9 cellular contexts compared by ENCODE assay signal in genomic region chr10:88389456-88389855, GRCh38.
DNase-seq lines count a peak whose midpoint lies in the region; ATAC-seq and TF ChIP-seq lines count a peak whose summit lies in the region.
"Had no signal": no experiment of that assay in that cellular context is flagged by ENCODE, and none has a peak within 500 bp of the region (broad histone marks: within the 10 kb centered on the region; RNA-seq: fewer than 3 reads in every experiment).

No MANE protein-coding gene starts in this region.

- H3K27me3 Mint-ChIP-seq in activated naive CD4-positive, alpha-beta T cell treated with anti-CD3 and anti-CD28 coated beads, Interleukin-2, amount 10 ng/mL, durations not matched to agents 7 days and 5 days = no peaks in the 10 kb centered on the region
- H3K27me3 Mint-ChIP-seq in MCF 10A (ENCODE audit: insufficient read depth, unreplicated experiment) = no peaks in the 10 kb centered on the region
- no peaks in the 10 kb centered on the region for H3K27me3 Mint-ChIP-seq in activated T-cell treated with anti-CD3 and anti-CD28 coated beads, Interleukin-2, amount 50 U/mL, for 24 hours
- H3K27me3 Mint-ChIP-seq: dendritic cell treated with granulocyte-macrophage colony-stimulating factor and Interleukin-4, amounts not matched to agents 40 ng/mL and 50 ng/mL, for 4 days had no signal

- H3K4me3 Mint-ChIP-seq in activated naive CD4-positive, alpha-beta T cell treated with anti-CD3 and anti-CD28 coated beads, Interleukin-2, amount 10 ng/mL, durations not matched to agents 7 days and 5 days = no peak overlapping the region
- no peak overlapping the region for H3K4me3 Mint-ChIP-seq in MCF 10A (ENCODE audit: unreplicated experiment)
- H3K4me3 Mint-ChIP-seq in activated T-cell treated with anti-CD3 and anti-CD28 coated beads, Interleukin-2, amount 50 U/mL, for 24 hours = no peak overlapping the region
- H3K4me3 Mint-ChIP-seq: dendritic cell treated with granulocyte-macrophage colony-stimulating factor and Interleukin-4, amounts not matched to agents 40 ng/mL and 50 ng/mL, for 4 days had no signal

- CTCF ChIA-PET in activated naive CD4-positive, alpha-beta T cell treated with anti-CD3 and anti-CD28 coated beads, Interleukin-2, amount 10 ng/mL, durations not matched to agents 7 days and 5 days (lab: Charles Lee) = interaction anchor here (0.6 to 5.6 kb wide), 23 partner anchors 13 to 571 kb away, joined by 3 to 52 read pairs (median 4); partner anchors contain the start of genes ATAD1, KLLN and PTEN
- CTCF ChIA-PET in MCF 10A (lab: Yijun Ruan, JAX) = interaction anchor here (0.5 to 7.8 kb wide), 30 partner anchors 12 to 788 kb away, joined by 3 to 56 read pairs (median 4); partner anchors contain the start of genes ATAD1, KLLN and PTEN

- BruUV-seq in MCF 10A (replicated peaks; lab: Mats Ljungman, UMichigan) = no TSS peak

- TF ChIP-seq RAD21 in liver (IDR thresholded peaks at IDR 0.05) = peak; percentile 86 to 91

- H3K9me3 Mint-ChIP-seq in activated naive CD4-positive, alpha-beta T cell treated with anti-CD3 and anti-CD28 coated beads, Interleukin-2, amount 10 ng/mL, durations not matched to agents 7 days and 5 days = peaks cover 12% of the 10 kb centered on the region
- no peaks in the 10 kb centered on the region for H3K9me3 Mint-ChIP-seq in activated naive CD4-positive, alpha-beta T cell treated with anti-CD3 and anti-CD28 coated beads, Interleukin-2, amount 50 U/mL, for 72 hours
- H3K9me3 Mint-ChIP-seq in MCF 10A (ENCODE audit: unreplicated experiment) = no peaks in the 10 kb centered on the region
- peaks cover 2% of the 10 kb centered on the region for H3K9me3 Mint-ChIP-seq in activated T-cell treated with anti-CD3 and anti-CD28 coated beads, Interleukin-2, amount 50 U/mL, for 24 hours
- H3K9me3 Mint-ChIP-seq: dendritic cell treated with granulocyte-macrophage colony-stimulating factor and Interleukin-4, amounts not matched to agents 40 ng/mL and 50 ng/mL, for 4 days had no signal

- H3K4me1 Mint-ChIP-seq in activated naive CD4-positive, alpha-beta T cell treated with anti-CD3 and anti-CD28 coated beads, Interleukin-2, amount 10 ng/mL, durations not matched to agents 7 days and 5 days = peaks cover 17% of the 10 kb centered on the region
- peaks cover 7% of the 10 kb centered on the region for H3K4me1 Mint-ChIP-seq in MCF 10A (ENCODE audit: insufficient read depth, unreplicated experiment)
- H3K4me1 Mint-ChIP-seq in activated T-cell treated with anti-CD3 and anti-CD28 coated beads, Interleukin-2, amount 50 U/mL, for 24 hours (ENCODE audit: low read depth) = peaks cover 15% of the 10 kb centered on the region

- TF ChIP-seq CTCF in MCF 10A (IDR thresholded peaks at IDR 0.05; ENCODE audit: unreplicated experiment) = peak; percentile 36
- TF ChIP-seq CTCF in liver (IDR thresholded peaks at IDR 0.05; ENCODE audit: low read depth, low read length, missing input control) = peak; percentile 62

- POLR2A ChIA-PET in MCF 10A (lab: Yijun Ruan, JAX) = interaction anchor here (0.7 to 8.0 kb wide), 18 partner anchors 14 to 571 kb away, joined by 3 to 192 read pairs (median 5); partner anchors contain the start of genes ATAD1, KLLN and PTEN

- H3K27me3 ChIP-seq in liver (ENCODE audit: control insufficient read depth in 4 of 4, insufficient read depth in 4 of 4, low read length in 3 of 4) = no peaks in the 10 kb centered on the region

- H3K36me3 ChIP-seq in liver (ENCODE audit: control insufficient read depth in 4 of 4, insufficient read depth in 3 of 4, low read depth in 1 of 4, low read length in 3 of 4) = no peaks in the 10 kb centered on the region

- no peak overlapping the region for H3K27ac Mint-ChIP-seq in activated naive CD4-positive, alpha-beta T cell treated with anti-CD3 and anti-CD28 coated beads, Interleukin-2, amount 10 ng/mL, durations not matched to agents 7 days and 5 days
- no peak overlapping the region for H3K27ac Mint-ChIP-seq in activated naive CD4-positive, alpha-beta T cell treated with anti-CD3 and anti-CD28 coated beads, Interleukin-2, amount 50 U/mL, for 72 hours
- H3K27ac Mint-ChIP-seq in MCF 10A (ENCODE audit: low read depth, unreplicated experiment) = no peak overlapping the region
- H3K27ac Mint-ChIP-seq in activated T-cell treated with anti-CD3 and anti-CD28 coated beads, Interleukin-2, amount 50 U/mL, for 24 hours = no peak overlapping the region
- H3K27ac Mint-ChIP-seq: dendritic cell treated with granulocyte-macrophage colony-stimulating factor and Interleukin-4, amounts not matched to agents 40 ng/mL and 50 ng/mL, for 4 days had no signal

- no peak overlapping the region for H3K4me3 ChIP-seq in liver (ENCODE audit: low read depth in 1 of 3, low read length in 3 of 3)

- H3K4me1 ChIP-seq in liver (ENCODE audit: control insufficient read depth in 4 of 4, insufficient read depth in 4 of 4, low read length in 3 of 4) = peaks cover 8 to 54% (median 33%) of the 10 kb centered on the region in 4 donors

- peak overlapping the region in 1 of 2 donors; percentile 11 for H3K9ac ChIP-seq in liver (ENCODE audit: low read depth in 1 of 2, low read length in 2 of 2)

- no peak for ATAC-seq in activated naive CD4-positive, alpha-beta T cell treated with anti-CD3 and anti-CD28 coated beads, Interleukin-2, amount 50 U/mL, for 72 hours
- ATAC-seq in GM18520 (IDR thresholded peaks at IDR 0.05; ENCODE audit: unreplicated experiment) = no peak

- DNase-seq in activated naive CD4-positive, alpha-beta T cell treated with anti-CD3 and anti-CD28 coated beads, Interleukin-2, amount 10 ng/mL, durations not matched to agents 7 days and 5 days = peak; percentile 37
- DNase-seq in activated naive CD4-positive, alpha-beta T cell treated with anti-CD3 and anti-CD28 coated beads, Interleukin-2, amount 50 U/mL, for 72 hours (ENCODE audit: low spot score in 2 of 2) = no peak
- DNase-seq in NCI-H1417 (lab: John Stamatoyannopoulos, UW) (peak; percentile 4 to 53 (median 37)), MCF 10A (ENCODE audit: unreplicated experiment) (peak; percentile 65), NCI-H1436 treated with DMSO at 0.1 percent for 48 hours (lab: John Stamatoyannopoulos, UW) (no peak)
- no peak for DNase-seq in activated T-cell treated with anti-CD3 and anti-CD28 coated beads, Interleukin-2, amount 50 U/mL, for 24 hours

- intact Hi-C loops in MCF 10A (cut with micrococcal nuclease) = loop anchor here (1.0 to 5.0 kb wide), 6 partner anchors 164 to 732 kb away; partner anchors contain the start of gene PAPSS2

- peaks cover 12% of the 10 kb centered on the region for H3K36me3 Mint-ChIP-seq in activated naive CD4-positive, alpha-beta T cell treated with anti-CD3 and anti-CD28 coated beads, Interleukin-2, amount 10 ng/mL, durations not matched to agents 7 days and 5 days
- H3K36me3 Mint-ChIP-seq in activated naive CD4-positive, alpha-beta T cell treated with anti-CD3 and anti-CD28 coated beads, Interleukin-2, amount 50 U/mL, for 72 hours = peaks cover 0 to 7% of the 10 kb centered on the region in 2 donors
- H3K36me3 Mint-ChIP-seq in MCF 10A (ENCODE audit: insufficient read depth, unreplicated experiment) = no peaks in the 10 kb centered on the region
- peaks cover 2% of the 10 kb centered on the region for H3K36me3 Mint-ChIP-seq in activated T-cell treated with anti-CD3 and anti-CD28 coated beads, Interleukin-2, amount 50 U/mL, for 24 hours (ENCODE audit: low read depth)

- H3K27ac ChIP-seq in liver (ENCODE audit: low read depth in 1 of 2, low read length in 2 of 2) = no peak overlapping the region

- WGBS in liver = 2% methylated on average over 3 of the region's 3 CpGs

- no peaks in the 10 kb centered on the region for H3K9me3 ChIP-seq in liver (ENCODE audit: control insufficient read depth in 4 of 4, low read length in 3 of 4)

TF ChIP-seq in liver, 16 proteins besides CTCF, POLR2A, EP300 and RAD21:
- TF ChIP-seq YY1 (IDR thresholded peaks at IDR 0.05) (no peak), JUND (IDR thresholded peaks at IDR 0.05) (no peak), NR2F2 (IDR thresholded peaks at IDR 0.05) (no peak), MAX (IDR thresholded peaks at IDR 0.05) (no peak), FOXA2 (IDR thresholded peaks at IDR 0.05) (no peak), HNF4A (conservative IDR thresholded peaks at IDR 0.05) (no peak), SP1 (IDR thresholded peaks at IDR 0.05) (no peak), HNF4G (IDR thresholded peaks at IDR 0.05) (no peak), REST (IDR thresholded peaks at IDR 0.05) (no peak)
TF ChIP-seq in liver: peak in this region for 0.

Comparison
In these comparisons a context has a peak if more than half of its experiments do, and no peak if none do; other contexts are left out.
1. DNase-seq: peak in activated naive CD4-positive, alpha-beta T cell treated with anti-CD3 and anti-CD28 coated beads, Interleukin-2, amount 10 ng/mL, durations not matched to agents 7 days and 5 days (single experiment), NCI-H1417 (3 of 3) and MCF 10A (single experiment); none in activated naive CD4-positive, alpha-beta T cell treated with anti-CD3 and anti-CD28 coated beads, Interleukin-2, amount 50 U/mL, for 72 hours (0 of 2), activated T-cell treated with anti-CD3 and anti-CD28 coated beads, Interleukin-2, amount 50 U/mL, for 24 hours (single experiment) and NCI-H1436 treated with DMSO at 0.1 percent for 48 hours (single experiment).